Comparison of ENCODE assay signal across 9 cellular contexts in genomic region chr10:125707852-125708468, GRCh38. TPM values are rescaled to one million over a fixed set of nuclear protein-coding genes. Genes with fewer than 3 reads are reported as not detected.
A peak's percentile ranks its signal among the peaks of the same experiment; 100 is the strongest.
DNase-seq lines count a peak whose midpoint lies in the region; ATAC-seq, FAIRE-seq and TF ChIP-seq lines count a peak whose summit lies in the region.
"Had no signal": no experiment of that assay in that cellular context is flagged by ENCODE, and none has a peak within 500 bp of the region (broad histone marks: within the 10 kb centered on the region; RNA-seq: fewer than 3 reads in every experiment).

No MANE protein-coding gene starts in this region.

- H3K27me3 ChIP-seq in bronchial epithelial cell (ENCODE audit: control insufficient read depth, insufficient read depth, low read length) (no peaks in the 10 kb centered on the region), pancreas (no peaks in the 10 kb centered on the region)

- H3K4me1 ChIP-seq in pancreas = peaks cover 0 to 17% (median 0%) of the 10 kb centered on the region in 3 donors

- H3K9me3 ChIP-seq in pancreas = no peaks in the 10 kb centered on the region

- FAIRE-seq in bronchial epithelial cell (lab: Jason Lieb, UNC) (no peak), pancreas (lab: Jason Lieb, UNC) (no peak)

- H3K4me3 ChIP-seq in bronchial epithelial cell (ENCODE audit: low read depth, low read length) (no peak overlapping the region), pancreas (no peak overlapping the region)

- H3K27ac ChIP-seq in pancreas = no peak overlapping the region

- intact Hi-C loops in pancreas (cut with DNase I) = no loop called here

- 73 to 74% methylated on average over 2 of the region's 2 CpGs for WGBS in pancreas, 2 donors

- DNase-seq in bronchial epithelial cell (ENCODE audit: low read depth) (peak; percentile 65), pancreas (no peak)
- DNase-seq in activated CD8-positive, alpha-beta memory T cell treated with anti-CD3 and anti-CD28 coated beads, Interleukin-2, amount 50 U/mL, for 48 hours = no peak
- DNase-seq: activated CD8-positive, alpha-beta T cell treated with anti-CD3 and anti-CD28 coated beads, Interleukin-2, amount 10 ng/mL, durations not matched to agents 7 days and 5 days; midbrain had no signal

- ATAC-seq in GM19043 (IDR thresholded peaks at IDR 0.05; ENCODE audit: low read depth, unreplicated experiment) = peak; percentile 72
- peak; percentile 68 for ATAC-seq in HG02981 (IDR thresholded peaks at IDR 0.05; ENCODE audit: unreplicated experiment)
- ATAC-seq in pancreas = peak in 3 of 4 donors; percentile 65 to 94 (median 90)
- ATAC-seq in GM18498 (IDR thresholded peaks at IDR 0.05; ENCODE audit: unreplicated experiment) = no peak
- no peak for ATAC-seq in activated CD4-positive, CD25-positive, alpha-beta regulatory T cell treated with anti-CD3 and anti-CD28 coated beads, Interleukin-2, amount 50 U/mL, for 24 hours
- ATAC-seq: activated CD8-positive, alpha-beta T cell treated with anti-CD3 and anti-CD28 coated beads, Interleukin-2, amount 10 ng/mL, durations not matched to agents 7 days and 5 days had no signal

- no peaks in the 10 kb centered on the region for H3K36me3 ChIP-seq in bronchial epithelial cell (ENCODE audit: control insufficient read depth, insufficient read depth, low read length)
- no peaks in the 10 kb centered on the region for H3K36me3 ChIP-seq in pancreas

- TF ChIP-seq CTCF in bronchial epithelial cell (IDR thresholded peaks at IDR 0.05; ENCODE audit: insufficient read depth, low read length, severe bottlenecking) (no peak), pancreas (IDR thresholded peaks at IDR 0.05) (no peak)

RNA-seq across cellular contexts. Expression of gene EDRF1, which starts 11.5 kb away (rescaled TPM):
- total RNA-seq in bronchial epithelial cell (13.4 and 15.5 TPM in 2 replicates), pancreas (10 to 100 TPM; 10.1 to 19.9 (median 16.1) TPM)
- polyA plus RNA-seq in pancreas = 10 to 100 TPM; 24.2 to 25.3 TPM

RNA-seq across cellular contexts. Expression of gene TEX36, which starts 25.0 kb away (rescaled TPM):
- not detected in 2 replicates for total RNA-seq in bronchial epithelial cell
- not detected for total RNA-seq in pancreas
- polyA plus RNA-seq in pancreas = not detected
- total RNA-seq: activated CD8-positive, alpha-beta T cell treated with anti-CD3 and anti-CD28 coated beads, Interleukin-2, amount 10 ng/mL, durations not matched to agents 7 days and 5 days had no signal

Comparison
In these comparisons a context has a peak if more than half of its experiments do, and no peak if none do; other contexts are left out.
1. ATAC-seq: peak in GM19043 (single experiment), HG02981 (single experiment) and pancreas (3 of 4); none in GM18498 (single experiment) and activated CD4-positive, CD25-positive, alpha-beta regulatory T cell treated with anti-CD3 and anti-CD28 coated beads, Interleukin-2, amount 50 U/mL, for 24 hours (0 of 2).